Comparison of ENCODE assay signal across 17 cellular contexts in genomic region chr6:17250237-17250636, GRCh38. TPM values are rescaled to one million over a fixed set of nuclear protein-coding genes. Genes with fewer than 3 reads are reported as not detected.
DNase-seq lines count a peak whose midpoint lies in the region; ATAC-seq and TF ChIP-seq lines count a peak whose summit lies in the region.
"Had no signal": no experiment of that assay in that cellular context is flagged by ENCODE, and none has a peak within 500 bp of the region (broad histone marks: within the 10 kb centered on the region; RNA-seq: fewer than 3 reads in every experiment).

No MANE protein-coding gene starts in this region.

- H3K36me3 ChIP-seq in psoas muscle (ENCODE audit: insufficient read depth in 1 of 2, low read depth in 1 of 2): no peaks in the 10 kb centered on the region

- no peak overlapping the region for H3K4me3 ChIP-seq in psoas muscle
- H3K4me3 ChIP-seq: GM12878, GM23338 had no signal

- peaks cover 18% of the 10 kb centered on the region for H3K4me1 ChIP-seq in psoas muscle

- H3K9me3 Mint-ChIP-seq in natural killer cell: peaks cover 0 to 2% of the 10 kb centered on the region in 2 donors
- H3K9me3 Mint-ChIP-seq: GM23338 had no signal

- peak overlapping the region; percentile 17 for H3K27ac ChIP-seq in psoas muscle

- intact Hi-C loops in psoas muscle (cut with DNase I): no loop called here
- intact Hi-C loops in natural killer cell (cut with micrococcal nuclease): no loop called here

- no peaks in the 10 kb centered on the region for H3K4me1 Mint-ChIP-seq in natural killer cell
- H3K4me1 Mint-ChIP-seq: CD4-positive, alpha-beta memory T cell; GM23338; H9 had no signal

- ATAC-seq in psoas muscle (peak in 3 of 4 donors; percentile 60 to 71 (median 68)), natural killer cell (no peak)
- ATAC-seq: GM12878, GM23338, HCT116 had no signal

- H3K27me3 ChIP-seq in psoas muscle (ENCODE audit: insufficient read depth in 3 of 3, low read length in 2 of 3): no peaks in the 10 kb centered on the region

- TF ChIP-seq CTCF in psoas muscle (IDR thresholded peaks at IDR 0.05): no peak
- TF ChIP-seq CTCF in natural killer cell (IDR thresholded peaks at IDR 0.05): no peak

- 29 to 31% (median 30%) methylated on average over 2 of the region's 2 CpGs for WGBS in psoas muscle, 3 donors

- no peaks in the 10 kb centered on the region for H3K36me3 Mint-ChIP-seq in natural killer cell
- H3K36me3 Mint-ChIP-seq: CD4-positive, alpha-beta memory T cell had no signal

- DNase-seq in NCI-H1694 (lab: John Stamatoyannopoulos, UW) (peak; percentile 29), NCI-H1694 treated with DMSO at 0.1 percent for 48 hours (lab: John Stamatoyannopoulos, UW) (peak; percentile 53), NCI-H2171 treated with DMSO at 0.1 percent for 48 hours (lab: John Stamatoyannopoulos, UW) (peak; percentile 83), psoas muscle (no peak), NCI-H748 treated with DMSO at 0.1 percent for 48 hours (lab: John Stamatoyannopoulos, UW) (no peak), natural killer cell (no peak)
- DNase-seq: C1 segment of cervical spinal cord; Calu3; CD4-positive, alpha-beta memory T cell; COR-L47; DMS79; EL; GDM1; H9 had no signal

- no peaks in the 10 kb centered on the region for H3K9me3 ChIP-seq in psoas muscle

- peaks cover 12 to 20% of the 10 kb centered on the region in 2 donors for H3K27me3 Mint-ChIP-seq in natural killer cell (ENCODE audit: low read depth in 2 of 2)

- H3K27ac Mint-ChIP-seq in natural killer cell: no peak overlapping the region
- H3K27ac Mint-ChIP-seq: CD4-positive, alpha-beta memory T cell; GM23338; H9 had no signal

- H3K4me3 Mint-ChIP-seq in natural killer cell: no peak overlapping the region
- H3K4me3 Mint-ChIP-seq: CD4-positive, alpha-beta memory T cell; GM23338; H9 had no signal

RNA-seq across cellular contexts. Expression of gene RBM24, which starts 30.9 kb away (rescaled TPM):
- total RNA-seq in psoas muscle (100 to 1,000 TPM; 135 to 248 (median 222) TPM), natural killer cell (not detected)
- 100 to 1,000 TPM; 148 to 215 (median 214) TPM for polyA plus RNA-seq in psoas muscle
- total RNA-seq: CD4-positive, alpha-beta memory T cell had no signal
- polyA plus RNA-seq: CD4-positive, alpha-beta memory T cell had no signal

Comparison
In these comparisons a context has a peak if more than half of its experiments do, and no peak if none do; other contexts are left out.
1. DNase-seq: peak in NCI-H1694 (single experiment), NCI-H1694 treated with DMSO at 0.1 percent for 48 hours (single experiment) and NCI-H2171 treated with DMSO at 0.1 percent for 48 hours (single experiment); none in psoas muscle (0 of 2), NCI-H748 treated with DMSO at 0.1 percent for 48 hours (single experiment) and natural killer cell (single experiment).
2. ATAC-seq: peak in psoas muscle (3 of 4); none in natural killer cell (0 of 3).
3. RNA of gene RBM24, which starts 30.9 kb away (total RNA-seq): 135 to 248 TPM in psoas muscle; not detected in natural killer cell; every median in the first group is over 100 times any median in the second.